8 cellular contexts compared by ENCODE assay signal in the genomic region with DNA sequence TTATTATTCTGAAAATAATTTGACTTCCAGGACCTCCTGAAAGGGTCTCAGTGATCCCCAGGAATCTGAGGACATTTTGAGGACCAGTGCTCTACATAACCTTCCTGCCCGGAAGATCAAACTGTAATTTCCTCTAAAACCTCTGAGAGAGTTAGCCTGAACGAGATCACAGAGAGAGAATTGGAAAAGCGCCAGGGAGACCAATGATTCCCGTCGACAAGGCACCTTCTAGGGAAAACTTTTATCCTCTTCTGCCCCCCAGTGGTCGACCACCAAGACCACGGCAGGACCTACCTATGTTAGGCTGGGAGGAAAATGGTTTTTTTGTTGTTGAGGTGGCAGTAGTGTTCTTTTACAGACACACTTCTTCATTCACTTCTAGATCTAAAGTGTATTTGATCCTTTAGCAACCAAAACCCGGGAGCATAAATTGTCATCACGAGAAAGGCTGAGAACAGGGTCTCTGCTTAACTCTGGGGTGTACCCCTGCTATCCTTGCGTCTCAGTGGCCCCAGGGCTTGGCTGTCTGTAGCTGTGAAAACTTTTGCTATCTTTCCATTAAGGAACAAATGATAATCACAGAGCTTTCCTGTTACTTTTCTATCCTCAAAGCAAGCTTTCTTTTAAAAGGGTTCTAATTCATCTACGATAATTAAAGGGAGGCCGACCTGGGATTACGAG.
DNase-seq lines count a peak whose midpoint lies in the region; ATAC-seq, FAIRE-seq and TF ChIP-seq lines count a peak whose summit lies in the region.

No MANE protein-coding gene starts in this region.

- H3K4me2 ChIP-seq in DOHH2 (ENCODE audit: low read length): peak overlapping the region; percentile 38
- no peak overlapping the region for H3K4me2 ChIP-seq in MM.1S (ENCODE audit: low read depth, low read length)

- H3K27ac ChIP-seq in DOHH2 (ENCODE audit: low read depth, low read length) (no peak overlapping the region), MM.1S (ENCODE audit: low read length) (no peak overlapping the region), SJSA1 (no peak overlapping the region)

- H3K4me3 ChIP-seq in DOHH2 (ENCODE audit: low read length) (no peak overlapping the region), MM.1S (ENCODE audit: low read length) (no peak overlapping the region), SJSA1 (no peak overlapping the region), bronchial epithelial cell (ENCODE audit: low read depth, low read length) (no peak overlapping the region)

- H3K9me3 ChIP-seq in DOHH2 (ENCODE audit: control insufficient read depth, insufficient read depth, low read length) (no peaks in the 10 kb centered on the region), MM.1S (replicated peaks; ENCODE audit: insufficient read depth, low read length) (no peaks in the 10 kb centered on the region), SJSA1 (replicated peaks) (0 out of 2 replicates have a peak, but pooled peaks cover 4% of the 10 kb centered on the region)

- H3K79me2 ChIP-seq in DOHH2 (ENCODE audit: control insufficient read depth, low read length) (no peaks in the 10 kb centered on the region), MM.1S (ENCODE audit: low read length) (no peaks in the 10 kb centered on the region)

- H3F3A ChIP-seq in DOHH2 (ENCODE audit: control insufficient read depth, insufficient read depth): no peaks in the 10 kb centered on the region
- H3F3A ChIP-seq in MM.1S (ENCODE audit: insufficient read depth, low read length): no peaks in the 10 kb centered on the region

- H3K27me3 ChIP-seq in DOHH2 (ENCODE audit: control insufficient read depth, low read length) (no peaks in the 10 kb centered on the region), MM.1S (replicated peaks; ENCODE audit: insufficient read depth, low read length) (no peaks in the 10 kb centered on the region), SJSA1 (replicated peaks) (no peaks in the 10 kb centered on the region; the same call in 1 of the 2 replicates), bronchial epithelial cell (ENCODE audit: control insufficient read depth, insufficient read depth, low read length) (no peaks in the 10 kb centered on the region)

- TF ChIP-seq CTCF in DOHH2 (IDR thresholded peaks at IDR 0.05; ENCODE audit: low read depth, low read length, poor library complexity, severe bottlenecking) (peak; percentile 68), MM.1S (IDR thresholded peaks at IDR 0.05; ENCODE audit: low read length) (peak; percentile 25), bronchial epithelial cell (IDR thresholded peaks at IDR 0.05; ENCODE audit: insufficient read depth, low read length, severe bottlenecking) (peak; percentile 54)

- no peaks in the 10 kb centered on the region for H3K36me3 ChIP-seq in DOHH2 (ENCODE audit: control insufficient read depth, low read length)
- no peaks in the 10 kb centered on the region for H3K36me3 ChIP-seq in MM.1S (replicated peaks; ENCODE audit: insufficient read depth, low read length)
- H3K36me3 ChIP-seq in SJSA1: no peaks in the 10 kb centered on the region
- no peaks in the 10 kb centered on the region for H3K36me3 ChIP-seq in bronchial epithelial cell (ENCODE audit: control insufficient read depth, insufficient read depth, low read length)

- ATAC-seq in HG03520 (IDR thresholded peaks at IDR 0.05; ENCODE audit: unreplicated experiment) (no peak), HG03521 (IDR thresholded peaks at IDR 0.05; ENCODE audit: unreplicated experiment) (no peak)

- H2AFZ ChIP-seq in MM.1S (ENCODE audit: low read length): no peak overlapping the region

- H4K20me1 ChIP-seq in DOHH2 (ENCODE audit: control insufficient read depth, insufficient read depth, low read depth, low read length): no peaks in the 10 kb centered on the region
- no peaks in the 10 kb centered on the region for H4K20me1 ChIP-seq in MM.1S (ENCODE audit: insufficient read depth, low read length)

- peaks cover 7% of the 10 kb centered on the region; the same call in 1 of the 2 replicates for H3K4me1 ChIP-seq in DOHH2 (ENCODE audit: control insufficient read depth, low read length)
- H3K4me1 ChIP-seq in MM.1S (ENCODE audit: low read length): no peaks in the 10 kb centered on the region
- H3K4me1 ChIP-seq in SJSA1 (replicated peaks): peaks cover 9% of the 10 kb centered on the region

- DNase-seq in MM.1S (peak; percentile 14), SJSA1 (ENCODE audit: low read depth in 1 of 2, low spot score in 2 of 2) (peak; percentile 75 to 90), bronchial epithelial cell (ENCODE audit: low read depth) (peak; percentile 76), iris pigment epithelial cell (ENCODE audit: low read depth) (peak; percentile 95)
- peak; percentile 16 to 24 for DNase-seq in stimulated activated CD4-positive, alpha-beta T cell treated with anti-CD3 and anti-CD28 coated beads, Interleukin-15, amount 100 ng/mL, for 48 hours (ENCODE audit: low read depth in 2 of 2)

- H3K9ac ChIP-seq in MM.1S (ENCODE audit: low read length): no peak overlapping the region

- no peak for FAIRE-seq in bronchial epithelial cell (lab: Jason Lieb, UNC)

- no peaks in the 10 kb centered on the region for H3K9me2 ChIP-seq in DOHH2 (replicated peaks; ENCODE audit: control insufficient read depth, low read length)
- no peaks in the 10 kb centered on the region for H3K9me2 ChIP-seq in MM.1S (replicated peaks; ENCODE audit: insufficient read depth, low read length)

Comparison
In these comparisons a context has a peak if more than half of its experiments do, and no peak if none do; other contexts are left out.
1. DNase-seq: peak in every context shown above with its lines; median percentile 95 in iris pigment epithelial cell; 82 in SJSA1; 76 in bronchial epithelial cell; 20 in stimulated activated CD4-positive, alpha-beta T cell treated with anti-CD3 and anti-CD28 coated beads, Interleukin-15, amount 100 ng/mL, for 48 hours; 14 in MM.1S.